In the genomic region with DNA sequence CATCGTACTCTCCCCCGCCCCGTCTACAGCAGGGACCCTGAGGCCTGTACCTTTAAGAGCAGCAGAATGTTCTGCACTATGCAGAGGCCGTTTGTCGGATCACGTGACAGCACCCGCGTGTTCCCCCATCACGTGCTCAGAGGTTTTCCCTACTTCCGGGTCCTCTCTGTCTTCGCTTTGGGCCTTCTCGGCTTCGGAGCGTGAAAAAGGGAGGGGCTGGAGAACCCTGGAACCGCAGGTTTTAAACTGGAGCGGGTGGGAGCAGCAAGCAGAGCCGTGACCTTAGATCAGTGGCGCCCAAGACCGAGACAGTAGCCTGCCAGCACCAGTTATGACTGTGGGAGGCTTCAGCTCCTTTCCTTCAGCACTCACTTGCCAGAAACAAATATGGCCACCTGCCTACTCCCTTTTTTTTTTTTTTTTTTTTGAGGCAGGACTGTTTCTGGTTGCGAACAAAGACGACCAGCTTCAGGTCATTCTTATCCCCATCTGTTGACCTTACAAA, we compare ENCODE assay signal across 8 cellular contexts. TPM values are rescaled to one million over a fixed set of nuclear protein-coding genes. Genes with fewer than 3 reads are reported as not detected.
DNase-seq lines count a peak whose midpoint lies in the region; ATAC-seq and TF ChIP-seq lines count a peak whose summit lies in the region.

Gene CLN3 (minus strand): TSS at position 105 of the 505 bp plus-strand sequence. CDS start 315 bp downstream, outside the sequence.

- no peaks in the 10 kb centered on the region for H3K27me3 ChIP-seq in ovary
- H3K27me3 ChIP-seq in thymus (ENCODE audit: control insufficient read depth, insufficient read depth): no peaks in the 10 kb centered on the region

- H3K27ac ChIP-seq in ovary (peak within 1 kb of the TSS; percentile 45 to 87), thymus (ENCODE audit: low read depth) (peak within 1 kb of the TSS; percentile 98)

- H3K4me1 ChIP-seq in ovary (ENCODE audit: insufficient read depth) (peaks cover 2% of the 10 kb centered on the region), thymus (ENCODE audit: control insufficient read depth, insufficient read depth, low read length) (peaks cover 19% of the 10 kb centered on the region)

- TF ChIP-seq CTCF in ovary (IDR thresholded peaks at IDR 0.05): no peak

- no peak for TF ChIP-seq EP300 in ovary (IDR thresholded peaks at IDR 0.05)

- 0 to 2% (median 1%) methylated on average over 21 of the region's 21 CpGs for WGBS in ovary, 3 donors
- under 1% methylated on average over 21 of the region's 21 CpGs for WGBS in thymus

- peak within 1 kb of the TSS; percentile 99 for H3K4me3 ChIP-seq in ovary
- peak within 1 kb of the TSS; percentile 78 for H3K4me3 ChIP-seq in thymus (ENCODE audit: low read length)

- TF ChIP-seq POLR2A in GM10847 (IDR thresholded peaks at IDR 0.05; ENCODE audit: extremely low read depth, insufficient read length): peak; percentile 28
- no peak for TF ChIP-seq POLR2A in ovary (IDR thresholded peaks at IDR 0.05)

- ATAC-seq in HG02678 (IDR thresholded peaks at IDR 0.05; ENCODE audit: unreplicated experiment) (peak; percentile 80), Right ventricle myocardium superior (ENCODE audit: poor library complexity) (peak; percentile 98)

- H3K36me3 ChIP-seq in ovary (no peaks in the 10 kb centered on the region), thymus (ENCODE audit: control insufficient read depth, insufficient read depth) (peaks cover 23% of the 10 kb centered on the region)

- peak; percentile 86 for DNase-seq in NCI-H1417 treated with DMSO at 0.1 percent for 48 hours (lab: John Stamatoyannopoulos, UW)
- peak; percentile 92 to 99 for DNase-seq in SW 1271 (lab: John Stamatoyannopoulos, UW)
- DNase-seq in activated naive CD8-positive, alpha-beta T cell treated with anti-CD3 and anti-CD28 coated beads, Interleukin-2, amount 50 U/mL, for 16 hours (ENCODE audit: low read depth, low spot score): peak; percentile 56
- peak; percentile 94 for DNase-seq in Right ventricle myocardium superior
- peak; percentile 89 to 92 (median 91) for DNase-seq in ovary

- H3K9me3 ChIP-seq in ovary: no peaks in the 10 kb centered on the region
- no peaks in the 10 kb centered on the region for H3K9me3 ChIP-seq in thymus (ENCODE audit: control insufficient read depth)

- intact Hi-C loops in Right ventricle myocardium superior (cut with DNase I) (loop anchor here (5.0 kb wide), 2 partner anchors 45 to 60 kb away; partner anchors contain the start of genes NUPR1 and SGF29), ovary (cut with DNase I) (loop anchor here in 3 of 4 donors (5.0 to 10.0 kb wide), 2 partner anchors 45 to 53 kb away; partner anchors contain the start of gene NUPR1 (in 1 of the 3))

RNA-seq across cellular contexts. Expression of gene CLN3, which starts in this region (rescaled TPM):
- total RNA-seq in Right ventricle myocardium superior (11.5 TPM), ovary (10 to 100 TPM; 17.8 to 30.9 (median 22.4) TPM)
- polyA plus RNA-seq in ovary (10 to 100 TPM; 15.9 to 32.1 TPM), thymus (33.4 TPM)

Comparison
In these comparisons a context has a peak if more than half of its experiments do, and no peak if none do; other contexts are left out.
1. Peak in every context shown above with its lines: DNase-seq, ATAC-seq, H3K4me3 ChIP-seq and H3K27ac ChIP-seq.